In genomic region chr14:94048676-94049624, GRCh38 we compare ENCODE assay signal across 13 cellular contexts. TPM values are rescaled to one million over a fixed set of nuclear protein-coding genes. Genes with fewer than 3 reads are reported as not detected.
A peak's percentile ranks its signal among the peaks of the same experiment; 100 is the strongest.
DNase-seq lines count a peak whose midpoint lies in the region; ATAC-seq and TF ChIP-seq lines count a peak whose summit lies in the region.
"Had no signal": no experiment of that assay in that cellular context is flagged by ENCODE, and none has a peak within 500 bp of the region (broad histone marks: within the 10 kb centered on the region; RNA-seq: fewer than 3 reads in every experiment).

No MANE protein-coding gene starts in this region.

- no TSS peak for BruUV-seq in Calu3 (replicated peaks; lab: Mats Ljungman, UMichigan)

- H3K27me3 Mint-ChIP-seq in effector memory CD8-positive, alpha-beta T cell, result no peaks in the 10 kb centered on the region
- H3K27me3 Mint-ChIP-seq in activated CD4-positive, alpha-beta T cell treated with anti-CD3 and anti-CD28 coated beads, Interleukin-2, amount 10 ng/mL, durations not matched to agents 7 days and 5 days, result no peaks in the 10 kb centered on the region
- H3K27me3 Mint-ChIP-seq in Calu3 (ENCODE audit: unreplicated experiment), result no peaks in the 10 kb centered on the region

- H3K4me3 ChIP-seq in right atrium auricular region, result no peak overlapping the region
- no peak overlapping the region for H3K4me3 ChIP-seq in heart right ventricle
- H3K4me3 ChIP-seq in testis, result no peak overlapping the region
- H3K4me3 ChIP-seq: lung, MG63, ovary had no signal

- no peak overlapping the region for H3K4me3 Mint-ChIP-seq in effector memory CD8-positive, alpha-beta T cell
- H3K4me3 Mint-ChIP-seq in activated CD4-positive, alpha-beta T cell treated with anti-CD3 and anti-CD28 coated beads, Interleukin-2, amount 10 ng/mL, durations not matched to agents 7 days and 5 days, result no peak overlapping the region
- H3K4me3 Mint-ChIP-seq in Calu3 (ENCODE audit: low read depth, unreplicated experiment), result no peak overlapping the region

- POLR2A ChIA-PET in activated CD4-positive, alpha-beta T cell treated with anti-CD3 and anti-CD28 coated beads, Interleukin-2, amount 10 ng/mL, durations not matched to agents 7 days and 5 days (lab: Charles Lee), result no interaction called here

- H3K36me3 Mint-ChIP-seq in effector memory CD8-positive, alpha-beta T cell (ENCODE audit: insufficient read depth), result peaks cover 100% of the 10 kb centered on the region
- peaks cover 47% of the 10 kb centered on the region for H3K36me3 Mint-ChIP-seq in activated CD4-positive, alpha-beta T cell treated with anti-CD3 and anti-CD28 coated beads, Interleukin-2, amount 10 ng/mL, durations not matched to agents 7 days and 5 days (ENCODE audit: low read depth)
- peaks cover 64% of the 10 kb centered on the region for H3K36me3 Mint-ChIP-seq in Calu3 (ENCODE audit: insufficient read depth, unreplicated experiment)

- TF ChIP-seq POLR2A in testis (IDR thresholded peaks at IDR 0.05), result no peak

- intact Hi-C loops in heart right ventricle (cut with DNase I) (no loop called here), testis (cut with DNase I; ENCODE audit: low total_unique reads) (no loop called here), Calu3 (cut with micrococcal nuclease; ENCODE audit: unreplicated experiment) (no loop called here)

- H3K36me3 ChIP-seq in right atrium auricular region, result peaks cover 89% of the 10 kb centered on the region
- peaks cover 0 to 100% (median 70%) of the 10 kb centered on the region in 9 donors for H3K36me3 ChIP-seq in heart right ventricle
- no peaks in the 10 kb centered on the region for H3K36me3 ChIP-seq in testis (ENCODE audit: low read depth, missing control alignments)
- H3K36me3 ChIP-seq: ovary had no signal

- no peaks in the 10 kb centered on the region for H3K4me1 Mint-ChIP-seq in effector memory CD8-positive, alpha-beta T cell (ENCODE audit: low read depth in 2 of 2)
- peaks cover 14% of the 10 kb centered on the region for H3K4me1 Mint-ChIP-seq in activated CD4-positive, alpha-beta T cell treated with anti-CD3 and anti-CD28 coated beads, Interleukin-2, amount 10 ng/mL, durations not matched to agents 7 days and 5 days
- no peaks in the 10 kb centered on the region for H3K4me1 Mint-ChIP-seq in Calu3 (ENCODE audit: low read depth, unreplicated experiment)

- DNase-seq in right atrium auricular region (ENCODE audit: low spot score) (peak; percentile 51), heart right ventricle (no peak), NCI-H524 treated with DMSO at 0.1 percent for 48 hours (lab: John Stamatoyannopoulos, UW) (peak; percentile 89), testis (peak; percentile 13), Calu3 (no peak)
- DNase-seq in effector memory CD8-positive, alpha-beta T cell, result no peak
- no peak for DNase-seq in activated CD4-positive, alpha-beta T cell treated with anti-CD3 and anti-CD28 coated beads, Interleukin-2, amount 10 ng/mL, durations not matched to agents 7 days and 5 days
- DNase-seq: GDM1, MG63, T-helper 1 cell had no signal

- WGBS in heart right ventricle, 2 donors, result 69 to 75% methylated on average over 10 of the region's 10 CpGs
- 75 to 82% methylated on average over 10 of the region's 10 CpGs for WGBS in testis, 2 donors

- H3K27ac ChIP-seq in right atrium auricular region, result peak overlapping the region in 1 of 2 donors; percentile 15
- no peak overlapping the region for H3K27ac ChIP-seq in heart right ventricle
- H3K27ac ChIP-seq in testis, result peak overlapping the region in 1 of 2 donors; percentile 24
- H3K27ac ChIP-seq: ovary had no signal

- peak overlapping the region; percentile 44 to 62 for H3K27ac Mint-ChIP-seq in effector memory CD8-positive, alpha-beta T cell
- H3K27ac Mint-ChIP-seq in activated CD4-positive, alpha-beta T cell treated with anti-CD3 and anti-CD28 coated beads, Interleukin-2, amount 10 ng/mL, durations not matched to agents 7 days and 5 days, result no peak overlapping the region
- H3K27ac Mint-ChIP-seq in Calu3 (ENCODE audit: unreplicated experiment), result no peak overlapping the region

- no peak for TF ChIP-seq CTCF in right atrium auricular region (IDR thresholded peaks at IDR 0.05)
- no peak for TF ChIP-seq CTCF in heart right ventricle (IDR thresholded peaks at IDR 0.05)
- TF ChIP-seq CTCF in testis (IDR thresholded peaks at IDR 0.05), result no peak
- no peak for TF ChIP-seq CTCF in Calu3 (IDR thresholded peaks at IDR 0.05; ENCODE audit: unreplicated experiment)

- H3K27me3 ChIP-seq in right atrium auricular region (no peaks in the 10 kb centered on the region), heart right ventricle (no peaks in the 10 kb centered on the region), testis (no peaks in the 10 kb centered on the region)
- H3K27me3 ChIP-seq: MG63, ovary had no signal

- H3K4me1 ChIP-seq in right atrium auricular region, result peaks cover 0 to 30% of the 10 kb centered on the region in 2 donors
- peaks cover 3 to 43% (median 24%) of the 10 kb centered on the region in 9 donors for H3K4me1 ChIP-seq in heart right ventricle
- H3K4me1 ChIP-seq in testis, result peaks cover 12% of the 10 kb centered on the region

- CTCF ChIA-PET in activated CD4-positive, alpha-beta T cell treated with anti-CD3 and anti-CD28 coated beads, Interleukin-2, amount 10 ng/mL, durations not matched to agents 7 days and 5 days (lab: Charles Lee), result interaction anchor here (0.9 to 2.2 kb wide), 5 partner anchors 12 to 131 kb away, joined by 3 to 8 read pairs (median 3); no protein-coding TSS in a partner anchor
- CTCF ChIA-PET in Calu3 (lab: Charles Lee), result no interaction called here

- no peaks in the 10 kb centered on the region for H3K9me3 Mint-ChIP-seq in effector memory CD8-positive, alpha-beta T cell
- H3K9me3 Mint-ChIP-seq in activated CD4-positive, alpha-beta T cell treated with anti-CD3 and anti-CD28 coated beads, Interleukin-2, amount 10 ng/mL, durations not matched to agents 7 days and 5 days, result no peaks in the 10 kb centered on the region
- H3K9me3 Mint-ChIP-seq in Calu3 (ENCODE audit: low read depth, unreplicated experiment), result no peaks in the 10 kb centered on the region

- ATAC-seq in heart right ventricle (no peak), HG02763 (IDR thresholded peaks at IDR 0.05; ENCODE audit: unreplicated experiment) (no peak)
- ATAC-seq in effector memory CD8-positive, alpha-beta T cell (replicated peaks), result no peak

- H3K9me3 ChIP-seq in right atrium auricular region, result no peaks in the 10 kb centered on the region
- no peaks in the 10 kb centered on the region for H3K9me3 ChIP-seq in heart right ventricle
- no peaks in the 10 kb centered on the region for H3K9me3 ChIP-seq in testis
- H3K9me3 ChIP-seq: MG63, ovary had no signal

RNA-seq across cellular contexts. Expression of gene OTUB2, which starts 22.8 kb away (rescaled TPM):
- total RNA-seq in right atrium auricular region (under 1 TPM; 0.43 to 0.48 TPM), heart right ventricle (under 1 TPM in 9 of 10 donors, not detected in 1; 0.07 to 0.37 (median 0.15) TPM), testis (10 to 100 TPM in 1 of 2 donors, 1 to 10 TPM in 1; 8.4 to 19.3 TPM), Calu3 (2022) (15.3 and 22.2 TPM in 2 replicates)
- polyA plus RNA-seq in heart right ventricle (under 1 TPM; 0.22 to 0.29 TPM), testis (ENCODE audit: insufficient read depth, low read depth, low replicate concordance) (16.8 TPM)
- total RNA-seq in activated CD4-positive, alpha-beta T cell treated with anti-CD3 and anti-CD28 coated beads, Interleukin-2, amount 10 ng/mL, durations not matched to agents 7 days and 5 days, result 1 to 10 TPM; 2.3 to 2.4 TPM

RNA-seq across cellular contexts. Expression of gene DDX24, which starts 32.1 kb away (rescaled TPM):
- total RNA-seq in right atrium auricular region (100 to 1,000 TPM; 166 to 178 TPM), heart right ventricle (100 to 1,000 TPM; 190 to 269 (median 240) TPM), testis (100 to 1,000 TPM; 378 to 485 TPM), Calu3 (2022) (190 and 229 TPM in 2 replicates)
- polyA plus RNA-seq in heart right ventricle (100 to 1,000 TPM in 1 of 2 donors, 10 to 100 TPM in 1; 94.1 to 160 TPM), testis (ENCODE audit: insufficient read depth, low read depth, low replicate concordance) (431 TPM)
- 100 to 1,000 TPM; 187 to 211 TPM for total RNA-seq in activated CD4-positive, alpha-beta T cell treated with anti-CD3 and anti-CD28 coated beads, Interleukin-2, amount 10 ng/mL, durations not matched to agents 7 days and 5 days

RNA-seq across cellular contexts. Expression of gene IFI27L1, which starts 32.2 kb away (rescaled TPM):
- total RNA-seq in right atrium auricular region, result 10 to 100 TPM; 13.8 to 21.1 TPM
- total RNA-seq in heart right ventricle, result 10 to 100 TPM in 9 of 10 donors, 1 to 10 TPM in 1; 7.7 to 23.9 (median 16.2) TPM
- 10 to 100 TPM; 28.8 to 47.4 TPM for polyA plus RNA-seq in heart right ventricle
- 100 to 1,000 TPM; 174 to 219 TPM for total RNA-seq in testis
- polyA plus RNA-seq in testis (ENCODE audit: insufficient read depth, low read depth, low replicate concordance), result 209 TPM
- 10 to 100 TPM; 31.6 to 42.1 TPM for total RNA-seq in activated CD4-positive, alpha-beta T cell treated with anti-CD3 and anti-CD28 coated beads, Interleukin-2, amount 10 ng/mL, durations not matched to agents 7 days and 5 days
- total RNA-seq in Calu3 (2022), result 17.2 and 17.7 TPM in 2 replicates

RNA-seq across cellular contexts. Expression of gene CCDC197, which starts 51.8 kb away (rescaled TPM):
- total RNA-seq in right atrium auricular region (not detected), heart right ventricle (1 to 10 TPM in 3 of 10 donors, under 1 TPM in 6, not detected in 1; 0.40 to 1.6 (median 0.75) TPM), testis (10 to 100 TPM in 1 of 2 donors, 1 to 10 TPM in 1; 5.6 to 20.7 TPM), Calu3 (2022) (not detected in 2 replicates)
- polyA plus RNA-seq in heart right ventricle (1 to 10 TPM in 1 of 2 donors, not detected in 1; 1.3 TPM), testis (ENCODE audit: insufficient read depth, low read depth, low replicate concordance) (31.0 TPM)
- total RNA-seq in activated CD4-positive, alpha-beta T cell treated with anti-CD3 and anti-CD28 coated beads, Interleukin-2, amount 10 ng/mL, durations not matched to agents 7 days and 5 days, result not detected
- total RNA-seq: lung, ovary had no signal
- polyA plus RNA-seq: lung, ovary had no signal

Comparison
In these comparisons a context has a peak if more than half of its experiments do, and no peak if none do; other contexts are left out.
1. DNase-seq: peak in right atrium auricular region (single experiment), NCI-H524 treated with DMSO at 0.1 percent for 48 hours (single experiment) and testis (single experiment); none in heart right ventricle (0 of 2), effector memory CD8-positive, alpha-beta T cell (0 of 3), activated CD4-positive, alpha-beta T cell treated with anti-CD3 and anti-CD28 coated beads, Interleukin-2, amount 10 ng/mL, durations not matched to agents 7 days and 5 days (single experiment) and Calu3 (single experiment).
2. H3K27ac Mint-ChIP-seq: peak in effector memory CD8-positive, alpha-beta T cell (2 of 2); none in activated CD4-positive, alpha-beta T cell treated with anti-CD3 and anti-CD28 coated beads, Interleukin-2, amount 10 ng/mL, durations not matched to agents 7 days and 5 days (single experiment) and Calu3 (single experiment).